15 cellular contexts compared by ENCODE assay signal in genomic region chr5:56152437-56152836, GRCh38.
A peak's percentile ranks its signal among the peaks of the same experiment; 100 is the strongest.
DNase-seq lines count a peak whose midpoint lies in the region; ATAC-seq, FAIRE-seq and TF ChIP-seq lines count a peak whose summit lies in the region.
"Had no signal": no experiment of that assay in that cellular context is flagged by ENCODE, and none has a peak within 500 bp of the region (broad histone marks: within the 10 kb centered on the region; RNA-seq: fewer than 3 reads in every experiment).

No MANE protein-coding gene starts in this region.

- H3K9me3 ChIP-seq in K562 (replicated peaks; ENCODE audit: control insufficient read depth, insufficient read depth, low read depth, low read length) (no peaks in the 10 kb centered on the region), small intestine (ENCODE audit: control insufficient read depth, low read depth) (no peaks in the 10 kb centered on the region), stomach (no peaks in the 10 kb centered on the region)
- H3K9me3 ChIP-seq: BE2C, left ventricle myocardium inferior had no signal

- DNase-seq in activated T-cell treated with anti-CD3 and anti-CD28 coated beads, Interleukin-2, amount 50 U/mL, for 72 hours = no peak
- no peak for DNase-seq in activated T-cell treated with anti-CD3 and anti-CD28 coated beads, Interleukin-2, amount 50 U/mL, for 1 hour
- DNase-seq in HL-60 (ENCODE audit: low read depth in 1 of 2, low spot score in 1 of 2) = no peak
- DNase-seq in K562 (ENCODE audit: extremely low read depth in 1 of 4, low spot score in 3 of 4) = no peak
- DNase-seq in small intestine = peak; percentile 56
- DNase-seq in stomach = no peak
- no peak for DNase-seq in NCI-H1105 treated with DMSO at 0.1 percent for 48 hours (lab: John Stamatoyannopoulos, UW)
- DNase-seq in SKM-1 treated with dmso at 0.1 percent for 144 hours (lab: John Stamatoyannopoulos, UW; ENCODE audit: unreplicated experiment) = no peak
- DNase-seq: activated CD4-positive, alpha-beta T cell treated with anti-CD3 and anti-CD28 coated beads, Interleukin-2, amount 50 U/mL, for 4 hours; BE2C; foreskin fibroblast; left ventricle myocardium inferior; NCI-H2029 treated with DMSO at 0.1 percent for 48 hours had no signal

- ATAC-seq in activated T-cell treated with anti-CD3 and anti-CD28 coated beads, Interleukin-2, amount 50 U/mL, for 72 hours (replicated peaks in 1 of 2) = no peak
- ATAC-seq in K562 = no peak
- ATAC-seq: GM23338 had no signal

- TF ChIP-seq RAD21 in K562 (CRISPR knock-in tag; conservative IDR thresholded peaks at IDR 0.05 in 1 of 2, IDR thresholded peaks at IDR 0.05 in 1 of 2) = no peak

- H3K4me3 ChIP-seq in HL-60 (replicated peaks; ENCODE audit: insufficient read depth, low read length) (no peak overlapping the region), K562 (no peak overlapping the region), small intestine (ENCODE audit: low read depth in 1 of 2, low read length in 2 of 2) (no peak overlapping the region), stomach (no peak overlapping the region)
- H3K4me3 ChIP-seq: GM23338, left ventricle myocardium inferior had no signal

- intact Hi-C loops in K562 (cut with micrococcal nuclease) (no loop called here), stomach (cut with DNase I; ENCODE audit: low total_unique reads) (no loop called here)

- H3K36me3 Mint-ChIP-seq in activated T-cell treated with anti-CD3 and anti-CD28 coated beads, Interleukin-2, amount 50 U/mL, for 72 hours (ENCODE audit: insufficient read depth in 2 of 2) = no peaks in the 10 kb centered on the region

- H3K27me3 Mint-ChIP-seq in activated T-cell treated with anti-CD3 and anti-CD28 coated beads, Interleukin-2, amount 50 U/mL, for 72 hours (ENCODE audit: low read depth) = no peaks in the 10 kb centered on the region

- H3K4me1 ChIP-seq in K562 (replicated peaks in 1 of 2; ENCODE audit: control insufficient read depth in 2 of 2, insufficient read depth in 2 of 2, low read length in 2 of 2) (peaks cover 4 to 26% of the 10 kb centered on the region in 2 experiments; a peak in 4 of 5 replicates), small intestine (ENCODE audit: control insufficient read depth in 2 of 2, insufficient read depth in 1 of 2, low read depth in 1 of 2, low read length in 1 of 2) (no peaks in the 10 kb centered on the region), stomach (peaks cover 0 to 36% (median 3%) of the 10 kb centered on the region in 4 donors)
- H3K4me1 ChIP-seq: BE2C had no signal

- no peak for TF ChIP-seq EP300 in K562 (IDR thresholded peaks at IDR 0.05; ENCODE audit: low read length)
- no peak for TF ChIP-seq EP300 in stomach (IDR thresholded peaks at IDR 0.05)

- CTCF ChIA-PET in K562 (lab: Yijun Ruan, JAX; ENCODE audit: low intra/inter-chr PET ratio) = no interaction called here

- H3K27me3 ChIP-seq in HL-60 (ENCODE audit: insufficient read depth, poor library complexity, severe bottlenecking) (no peaks in the 10 kb centered on the region), K562 (ENCODE audit: control insufficient read depth in 2 of 2, insufficient read depth in 2 of 2, low read length in 2 of 2) (no peaks in the 10 kb centered on the region), small intestine (ENCODE audit: control insufficient read depth in 2 of 2, insufficient read depth in 2 of 2, low read length in 2 of 2) (no peaks in the 10 kb centered on the region), stomach (no peaks in the 10 kb centered on the region)
- H3K27me3 ChIP-seq: BE2C had no signal

- BruUV-seq in K562 (replicated peaks; lab: Mats Ljungman, UMichigan) = no TSS peak

- peak overlapping the region; percentile 60 to 80 for H3K4me3 Mint-ChIP-seq in activated T-cell treated with anti-CD3 and anti-CD28 coated beads, Interleukin-2, amount 50 U/mL, for 72 hours
- H3K4me3 Mint-ChIP-seq: GM23338 had no signal

- in situ Hi-C loops in K562 (cut with MboI) = no loop called here

- H3K4me2 ChIP-seq in K562 (ENCODE audit: insufficient read depth, low read length) = no peak overlapping the region
- H3K4me2 ChIP-seq: GM23338 had no signal

- peak overlapping the region; percentile 90 for H3K27ac Mint-ChIP-seq in activated T-cell treated with anti-CD3 and anti-CD28 coated beads, Interleukin-2, amount 50 U/mL, for 72 hours
- H3K27ac Mint-ChIP-seq: GM23338 had no signal

- H3K36me3 ChIP-seq in K562 (ENCODE audit: control insufficient read depth, insufficient read depth, low read length) = no peaks in the 10 kb centered on the region
- no peaks in the 10 kb centered on the region for H3K36me3 ChIP-seq in small intestine (ENCODE audit: control insufficient read depth in 2 of 2, insufficient read depth in 2 of 2, low read length in 2 of 2)
- no peaks in the 10 kb centered on the region for H3K36me3 ChIP-seq in stomach
- H3K36me3 ChIP-seq: BE2C, left ventricle myocardium inferior had no signal

- H3K9me3 Mint-ChIP-seq in activated T-cell treated with anti-CD3 and anti-CD28 coated beads, Interleukin-2, amount 50 U/mL, for 72 hours = no peaks in the 10 kb centered on the region
- H3K9me3 Mint-ChIP-seq: GM23338 had no signal

- no peak overlapping the region for H3K9ac ChIP-seq in K562 (ENCODE audit: insufficient read depth in 1 of 2, low read depth in 2 of 2, low read length in 2 of 2)

- no peaks in the 10 kb centered on the region for H3K9me1 ChIP-seq in K562 (ENCODE audit: control insufficient read depth, insufficient read depth, low read length)

- FAIRE-seq in K562 (lab: Jason Lieb, UNC) (no peak), small intestine (lab: Jason Lieb, UNC) (no peak)
- FAIRE-seq: bronchial epithelial cell had no signal

- H3K4me1 Mint-ChIP-seq in activated T-cell treated with anti-CD3 and anti-CD28 coated beads, Interleukin-2, amount 50 U/mL, for 72 hours (ENCODE audit: low read depth) = peaks cover 76% of the 10 kb centered on the region

- WGBS in K562 (ENCODE audit: insufficient coverage, low coverage, missing lambda C conversion rate) = 61% methylated on average over 2 of the region's 2 CpGs
- WGBS in small intestine, 3 donors = 11 to 21% (median 16%) methylated on average over 2 of the region's 2 CpGs
- 14 to 35% (median 18%) methylated on average over 2 of the region's 2 CpGs for WGBS in stomach, 5 donors

- H2AFZ ChIP-seq in K562 (ENCODE audit: low read depth, low read length) = peak overlapping the region; percentile 6; the same call in 1 of the 2 replicates
- H2AFZ ChIP-seq: GM23338 had no signal

- TF ChIP-seq CTCF in HL-60 (IDR thresholded peaks at IDR 0.05; ENCODE audit: insufficient read depth, low read length) (no peak), K562 (IDR thresholded peaks at IDR 0.05 in 2 of 3, conservative IDR thresholded peaks at IDR 0.05 in 1 of 3; ENCODE audit: insufficient read depth in 2 of 3, low read depth in 1 of 3, low read length in 3 of 3) (no peak), stomach (IDR thresholded peaks at IDR 0.05) (no peak)

- POLR2A ChIA-PET in K562 (lab: Yijun Ruan, JAX) = no interaction called here

- no peaks in the 10 kb centered on the region for H3K79me2 ChIP-seq in K562 (ENCODE audit: control insufficient read depth, insufficient read depth, low read length)

- TF ChIP-seq POLR2A in K562 (conservative IDR thresholded peaks at IDR 0.05) = no peak
- TF ChIP-seq POLR2A in stomach (IDR thresholded peaks at IDR 0.05) = no peak

- H4K20me1 ChIP-seq in K562 (replicated peaks; ENCODE audit: control insufficient read depth, insufficient read depth, low read length) = no peaks in the 10 kb centered on the region

- H3K27ac ChIP-seq in HL-60 (replicated peaks) (peak overlapping the region; percentile 26), K562 (ENCODE audit: extremely low read depth, low read depth, low read length) (no peak overlapping the region), small intestine (ENCODE audit: low read depth in 1 of 2, low read length in 1 of 2) (peak overlapping the region in 1 of 2 donors; percentile 55), stomach (peak overlapping the region in 1 of 5 donors; percentile 21)
- H3K27ac ChIP-seq: left ventricle myocardium inferior had no signal

TF ChIP-seq in K562, 482 proteins besides CTCF, POLR2A, EP300 and RAD21 (continues in another document):
- TF ChIP-seq HBP1 (CRISPR knock-in tag; IDR thresholded peaks at IDR 0.05) (no peak), DPF2 (IDR thresholded peaks at IDR 0.05) (no peak)
- TF ChIP-seq, protein P1, sequence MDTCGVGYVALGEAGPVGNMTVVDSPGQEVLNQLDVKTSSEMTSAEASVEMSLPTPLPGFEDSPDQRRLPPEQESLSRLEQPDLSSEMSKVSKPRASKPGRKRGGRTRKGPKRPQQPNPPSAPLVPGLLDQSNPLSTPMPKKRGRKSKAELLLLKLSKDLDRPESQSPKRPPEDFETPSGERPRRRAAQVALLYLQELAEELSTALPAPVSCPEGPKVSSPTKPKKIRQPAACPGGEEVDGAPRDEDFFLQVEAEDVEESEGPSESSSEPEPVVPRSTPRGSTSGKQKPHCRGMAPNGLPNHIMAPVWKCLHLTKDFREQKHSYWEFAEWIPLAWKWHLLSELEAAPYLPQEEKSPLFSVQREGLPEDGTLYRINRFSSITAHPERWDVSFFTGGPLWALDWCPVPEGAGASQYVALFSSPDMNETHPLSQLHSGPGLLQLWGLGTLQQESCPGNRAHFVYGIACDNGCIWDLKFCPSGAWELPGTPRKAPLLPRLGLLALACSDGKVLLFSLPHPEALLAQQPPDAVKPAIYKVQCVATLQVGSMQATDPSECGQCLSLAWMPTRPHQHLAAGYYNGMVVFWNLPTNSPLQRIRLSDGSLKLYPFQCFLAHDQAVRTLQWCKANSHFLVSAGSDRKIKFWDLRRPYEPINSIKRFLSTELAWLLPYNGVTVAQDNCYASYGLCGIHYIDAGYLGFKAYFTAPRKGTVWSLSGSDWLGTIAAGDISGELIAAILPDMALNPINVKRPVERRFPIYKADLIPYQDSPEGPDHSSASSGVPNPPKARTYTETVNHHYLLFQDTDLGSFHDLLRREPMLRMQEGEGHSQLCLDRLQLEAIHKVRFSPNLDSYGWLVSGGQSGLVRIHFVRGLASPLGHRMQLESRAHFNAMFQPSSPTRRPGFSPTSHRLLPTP (IDR thresholded peaks at IDR 0.05; ENCODE audit: borderline replicate concordance, extremely low read depth, insufficient read length) = no peak
